10 cellular contexts compared by ENCODE assay signal in genomic region chr1:16013908-16014258, GRCh38. TPM values are rescaled to one million over a fixed set of nuclear protein-coding genes. Genes with fewer than 3 reads are reported as not detected.
A peak's percentile ranks its signal among the peaks of the same experiment; 100 is the strongest.
DNase-seq lines count a peak whose midpoint lies in the region; ATAC-seq and TF ChIP-seq lines count a peak whose summit lies in the region.
"Had no signal": no experiment of that assay in that cellular context is flagged by ENCODE, and none has a peak within 500 bp of the region (broad histone marks: within the 10 kb centered on the region; RNA-seq: fewer than 3 reads in every experiment).

No MANE protein-coding gene starts in this region.

- intact Hi-C loops in prostate gland (cut with DNase I): no loop called here

- DNase-seq in prostate gland (ENCODE audit: low spot score) (peak; percentile 30), SIG-M5 treated with dmso at 0.1 percent for 504 hours (lab: John Stamatoyannopoulos, UW; ENCODE audit: unreplicated experiment) (no peak), HuH-7 (ENCODE audit: low spot score) (no peak)
- DNase-seq: NCI-H2107, occipital lobe had no signal

- H3K27me3 ChIP-seq in iPS-15b (ENCODE audit: control insufficient read depth, insufficient read depth, low read length) (no peaks in the 10 kb centered on the region), prostate gland (replicated peaks; ENCODE audit: insufficient read depth) (no peaks in the 10 kb centered on the region)

- peak overlapping the region; percentile 30 for H3K4me3 ChIP-seq in iPS-15b (ENCODE audit: low read depth, low read length)
- H3K4me3 ChIP-seq in prostate gland: no peak overlapping the region

- H3K9me3 ChIP-seq in iPS-15b (ENCODE audit: control insufficient read depth, insufficient read depth, low read length): no peaks in the 10 kb centered on the region
- H3K9me3 ChIP-seq in prostate gland: no peaks in the 10 kb centered on the region

- H3K4me1 ChIP-seq in iPS-15b (ENCODE audit: control insufficient read depth, insufficient read depth, low read length): peaks cover 8% of the 10 kb centered on the region
- peaks cover 7% of the 10 kb centered on the region for H3K4me1 ChIP-seq in prostate gland (replicated peaks)

- no peak overlapping the region for H3K9ac ChIP-seq in iPS-15b (ENCODE audit: low read depth, low read length)

- no peak for TF ChIP-seq CTCF in C4-2B (conservative IDR thresholded peaks at IDR 0.05)
- no peak for TF ChIP-seq CTCF in VCaP (conservative IDR thresholded peaks at IDR 0.05)
- TF ChIP-seq CTCF in prostate gland (IDR thresholded peaks at IDR 0.05): no peak

- peak overlapping the region; percentile 45 for H3K27ac ChIP-seq in C4-2B
- H3K27ac ChIP-seq in VCaP: peak overlapping the region; percentile 47
- H3K27ac ChIP-seq in prostate gland: peak overlapping the region; percentile 78 to 84

- H3K36me3 ChIP-seq in iPS-15b (ENCODE audit: control insufficient read depth, insufficient read depth, low read length) (no peaks in the 10 kb centered on the region), prostate gland (no peaks in the 10 kb centered on the region)

- TF ChIP-seq POLR2A in prostate gland (IDR thresholded peaks at IDR 0.05): no peak

- WGBS in prostate gland: 42% methylated on average over 4 of the region's 4 CpGs

- ATAC-seq in HG03196 (IDR thresholded peaks at IDR 0.05; ENCODE audit: unreplicated experiment) (no peak), GM21381 (IDR thresholded peaks at IDR 0.05; ENCODE audit: unreplicated experiment) (no peak)

RNA-seq across cellular contexts. Expression of gene HSPB7, which starts 4.0 kb away (rescaled TPM):
- total RNA-seq in prostate gland: 10 to 100 TPM; 11.4 to 20.4 TPM
- total RNA-seq: occipital lobe had no signal

RNA-seq across cellular contexts. Expression of gene CLCNKA, which starts 8.0 kb away (rescaled TPM):
- 1 to 10 TPM in 1 of 2 donors, under 1 TPM in 1; 0.41 to 2.1 TPM for total RNA-seq in prostate gland
- total RNA-seq: occipital lobe had no signal

RNA-seq across cellular contexts. Expression of gene SRARP, which starts 9.8 kb away (rescaled TPM):
- 1 to 10 TPM in 1 of 2 donors, not detected in 1; 2.7 TPM for total RNA-seq in prostate gland

RNA-seq across cellular contexts. Expression of gene CLCNKB, which starts 29.7 kb away (rescaled TPM):
- total RNA-seq in prostate gland: 1 to 10 TPM; 1.0 to 1.9 TPM

RNA-seq across cellular contexts. Expression of gene ZBTB17, which starts 38.0 kb away (rescaled TPM):
- total RNA-seq in prostate gland: 10 to 100 TPM; 28.2 to 50.8 TPM
